In the genomic region with DNA sequence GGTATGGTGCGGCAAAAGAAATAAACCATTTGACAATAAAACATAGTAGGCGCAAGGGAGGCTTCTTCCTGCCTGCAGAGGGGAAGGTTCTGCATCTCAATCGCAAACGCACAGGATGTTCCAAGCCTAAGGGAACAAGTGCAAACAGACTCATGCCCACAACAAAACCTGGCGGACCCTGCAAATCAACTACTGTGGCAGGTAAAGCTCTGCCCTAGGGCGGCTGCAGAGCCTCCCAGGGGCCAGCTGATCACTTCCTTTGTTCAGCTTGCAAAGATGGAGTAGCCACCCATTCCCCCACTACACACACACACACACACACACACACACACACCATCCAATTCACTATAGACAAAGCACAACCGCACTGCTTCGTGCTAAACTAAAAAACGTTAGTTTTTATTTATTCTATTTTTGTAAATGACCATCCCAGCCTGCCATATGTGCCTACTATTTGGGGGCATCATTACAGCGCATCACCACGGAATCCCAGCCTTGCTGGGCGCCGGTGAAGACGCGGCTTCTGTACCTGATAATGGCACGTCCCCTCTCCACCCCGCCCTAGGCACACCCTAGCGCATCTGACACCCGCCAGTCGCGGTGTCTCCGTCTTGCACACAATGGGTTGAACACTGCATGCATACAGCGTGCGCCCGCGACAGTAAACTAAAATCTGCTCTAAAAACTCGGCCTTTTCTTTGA, we compare ENCODE assay signal across 9 cellular contexts. TPM values are rescaled to one million over a fixed set of nuclear protein-coding genes. Genes with fewer than 3 reads are reported as not detected.
A peak's percentile ranks its signal among the peaks of the same experiment; 100 is the strongest.
DNase-seq lines count a peak whose midpoint lies in the region; ATAC-seq lines count a peak whose summit lies in the region.
"Had no signal": no experiment of that assay in that cellular context is flagged by ENCODE, and none has a peak within 500 bp of the region (broad histone marks: within the 10 kb centered on the region; RNA-seq: fewer than 3 reads in every experiment).

No MANE protein-coding gene starts in this region.

- peaks cover 5% of the 10 kb centered on the region for H3K4me1 Mint-ChIP-seq in T-helper 1 cell treated with Interleukin-12 subunit alpha and Interleukin-12 subunit beta and Interleukin-4 antibody, amounts not matched to agents 30 μg/mL and 1 μg/mL, for 36 hours (ENCODE audit: low read depth)
- H3K4me1 Mint-ChIP-seq in activated T-helper 1 cell treated with anti-CD3 and anti-CD28 coated beads, Interleukin-12 subunit alpha, Interleukin-12 subunit beta, Interleukin-2, Interleukin-4 antibody, amounts not matched to agents 30 ng/mL and 10 ng/mL and 1 ng/mL, durations not matched to agents 14 hours and 24 hours and 36 hours (ENCODE audit: low read depth) = peaks cover 22% of the 10 kb centered on the region

- peaks cover 2% of the 10 kb centered on the region for H3K36me3 Mint-ChIP-seq in T-helper 1 cell treated with Interleukin-12 subunit alpha and Interleukin-12 subunit beta and Interleukin-4 antibody, amounts not matched to agents 30 μg/mL and 1 μg/mL, for 36 hours (ENCODE audit: low read depth)
- no peaks in the 10 kb centered on the region for H3K36me3 Mint-ChIP-seq in activated T-helper 1 cell treated with anti-CD3 and anti-CD28 coated beads, Interleukin-12 subunit alpha, Interleukin-12 subunit beta, Interleukin-2, Interleukin-4 antibody, amounts not matched to agents 30 ng/mL and 10 ng/mL and 1 ng/mL, durations not matched to agents 14 hours and 24 hours and 36 hours (ENCODE audit: low read depth)

- intact Hi-C loops in activated T-helper 1 cell treated with anti-CD3 and anti-CD28 coated beads, Interleukin-12 subunit alpha, Interleukin-12 subunit beta, Interleukin-2, Interleukin-4 antibody, amounts not matched to agents 30 ng/mL and 10 ng/mL and 1 ng/mL, durations not matched to agents 14 hours and 24 hours and 36 hours (cut with micrococcal nuclease) = no loop called here

- DNase-seq in T-helper 1 cell = no peak
- DNase-seq in activated T-helper 1 cell treated with anti-CD3 and anti-CD28 coated beads, Interleukin-12 subunit alpha, Interleukin-12 subunit beta, Interleukin-2, Interleukin-4 antibody, amounts not matched to agents 30 ng/mL and 10 ng/mL and 1 ng/mL, durations not matched to agents 14 hours and 24 hours and 36 hours (ENCODE audit: low spot score) = no peak
- DNase-seq in iPS-NIHi11 (ENCODE audit: low spot score) = peak; percentile 59
- no peak for DNase-seq in left lobe of liver (ENCODE audit: low spot score)
- DNase-seq in GM19240 (ENCODE audit: insufficient read length, low spot score) = no peak
- no peak for DNase-seq in EL
- DNase-seq: DND-41 had no signal

- peak overlapping the region; percentile 28 for H3K4me3 Mint-ChIP-seq in T-helper 1 cell treated with Interleukin-12 subunit alpha and Interleukin-12 subunit beta and Interleukin-4 antibody, amounts not matched to agents 30 μg/mL and 1 μg/mL, for 36 hours
- peak overlapping the region; percentile 65 for H3K4me3 Mint-ChIP-seq in activated T-helper 1 cell treated with anti-CD3 and anti-CD28 coated beads, Interleukin-12 subunit alpha, Interleukin-12 subunit beta, Interleukin-2, Interleukin-4 antibody, amounts not matched to agents 30 ng/mL and 10 ng/mL and 1 ng/mL, durations not matched to agents 14 hours and 24 hours and 36 hours

- peak overlapping the region; percentile 87 to 96 for H3K4me3 ChIP-seq in stomach smooth muscle (ENCODE audit: low read length in 2 of 2)

- H3K27ac ChIP-seq in stomach smooth muscle (ENCODE audit: low read length) = peak overlapping the region; percentile 94

- ATAC-seq in left lobe of liver = no peak

- H3K4me1 ChIP-seq in stomach smooth muscle (ENCODE audit: control insufficient read depth, insufficient read depth, low read length) = peaks cover 53% of the 10 kb centered on the region

- H3K27ac Mint-ChIP-seq in T-helper 1 cell treated with Interleukin-12 subunit alpha and Interleukin-12 subunit beta and Interleukin-4 antibody, amounts not matched to agents 30 μg/mL and 1 μg/mL, for 36 hours = no peak overlapping the region
- no peak overlapping the region for H3K27ac Mint-ChIP-seq in activated T-helper 1 cell treated with anti-CD3 and anti-CD28 coated beads, Interleukin-12 subunit alpha, Interleukin-12 subunit beta, Interleukin-2, Interleukin-4 antibody, amounts not matched to agents 30 ng/mL and 10 ng/mL and 1 ng/mL, durations not matched to agents 14 hours and 24 hours and 36 hours

- no peaks in the 10 kb centered on the region for H3K9me3 Mint-ChIP-seq in T-helper 1 cell treated with Interleukin-12 subunit alpha and Interleukin-12 subunit beta and Interleukin-4 antibody, amounts not matched to agents 30 μg/mL and 1 μg/mL, for 36 hours
- H3K9me3 Mint-ChIP-seq in activated T-helper 1 cell treated with anti-CD3 and anti-CD28 coated beads, Interleukin-12 subunit alpha, Interleukin-12 subunit beta, Interleukin-2, Interleukin-4 antibody, amounts not matched to agents 30 ng/mL and 10 ng/mL and 1 ng/mL, durations not matched to agents 14 hours and 24 hours and 36 hours = no peaks in the 10 kb centered on the region

- H3K9me3 ChIP-seq in stomach smooth muscle (ENCODE audit: control insufficient read depth in 2 of 2, low read length in 2 of 2) = no peaks in the 10 kb centered on the region

- H3K27me3 Mint-ChIP-seq in T-helper 1 cell treated with Interleukin-12 subunit alpha and Interleukin-12 subunit beta and Interleukin-4 antibody, amounts not matched to agents 30 μg/mL and 1 μg/mL, for 36 hours (ENCODE audit: low read depth) = peaks cover 69% of the 10 kb centered on the region
- peaks cover 54% of the 10 kb centered on the region for H3K27me3 Mint-ChIP-seq in activated T-helper 1 cell treated with anti-CD3 and anti-CD28 coated beads, Interleukin-12 subunit alpha, Interleukin-12 subunit beta, Interleukin-2, Interleukin-4 antibody, amounts not matched to agents 30 ng/mL and 10 ng/mL and 1 ng/mL, durations not matched to agents 14 hours and 24 hours and 36 hours (ENCODE audit: insufficient read depth)

- peak overlapping the region; percentile 84 to 92 for H3K9ac ChIP-seq in stomach smooth muscle (ENCODE audit: low read length in 2 of 2)

- H3K36me3 ChIP-seq in stomach smooth muscle (ENCODE audit: control insufficient read depth in 2 of 2, insufficient read depth in 2 of 2, low read length in 2 of 2) = no peaks in the 10 kb centered on the region

- no peaks in the 10 kb centered on the region for H3K27me3 ChIP-seq in stomach smooth muscle (ENCODE audit: control insufficient read depth in 1 of 2, insufficient read depth in 2 of 2, low read length in 2 of 2)

RNA-seq across cellular contexts. Expression of gene DPYSL3, which starts 57.6 kb away (rescaled TPM):
- 0.16 TPM in 1 of 2 replicates, not detected in the other for total RNA-seq in activated T-helper 1 cell treated with anti-CD3 and anti-CD28 coated beads, Interleukin-12 subunit alpha, Interleukin-12 subunit beta, Interleukin-2, Interleukin-4 antibody, amounts not matched to agents 30 ng/mL and 10 ng/mL and 1 ng/mL, durations not matched to agents 14 hours and 24 hours and 36 hours
- 1.6 TPM for total RNA-seq in left lobe of liver
